In genomic region chr13:48302920-48303330, GRCh38 we compare ENCODE assay signal across 8 cellular contexts. TPM values are rescaled to one million over a fixed set of nuclear protein-coding genes. Genes with fewer than 3 reads are reported as not detected.
DNase-seq lines count a peak whose midpoint lies in the region; ATAC-seq lines count a peak whose summit lies in the region.

No MANE protein-coding gene starts in this region.

- H3K36me3 ChIP-seq in ectodermal cell (ENCODE audit: control insufficient read depth, insufficient read depth, low read length): no peaks in the 10 kb centered on the region

- no peaks in the 10 kb centered on the region for H3K9me3 ChIP-seq in ectodermal cell (ENCODE audit: control insufficient read depth, low read length)

- peaks cover 4% of the 10 kb centered on the region for H3K4me1 ChIP-seq in ectodermal cell (ENCODE audit: control insufficient read depth, insufficient read depth, low read length)

- peaks cover 0 to under 1% of the 10 kb centered on the region in 2 donors for H3K27me3 Mint-ChIP-seq in natural killer cell treated with Interleukin-12 subunit alpha and Interleukin-12 subunit beta and Interleukin-15 and Interleukin-18, amount 100 ng/mL, for 72 hours

- H3K4me3 Mint-ChIP-seq in natural killer cell treated with Interleukin-12 subunit alpha and Interleukin-12 subunit beta and Interleukin-15 and Interleukin-18, amount 100 ng/mL, for 72 hours: peak overlapping the region; percentile 94

- H3K4me3 ChIP-seq in ectodermal cell (ENCODE audit: insufficient read depth, low read depth, low read length): peak overlapping the region; percentile 88

- DNase-seq in NCI-H146 (lab: John Stamatoyannopoulos, UW): peak; percentile 45
- DNase-seq in natural killer cell treated with Interleukin-12 subunit alpha and Interleukin-12 subunit beta and Interleukin-15 and Interleukin-18, amount 100 ng/mL, for 72 hours (ENCODE audit: low spot score): no peak
- DNase-seq in medulla oblongata (ENCODE audit: extremely low spot score): no peak
- no peak for DNase-seq in NCI-H1417 treated with DMSO at 0.1 percent for 48 hours (lab: John Stamatoyannopoulos, UW)

- H3K27ac Mint-ChIP-seq in natural killer cell treated with Interleukin-12 subunit alpha and Interleukin-12 subunit beta and Interleukin-15 and Interleukin-18, amount 100 ng/mL, for 72 hours: peak overlapping the region; percentile 95

- no peaks in the 10 kb centered on the region for H3K9me3 Mint-ChIP-seq in natural killer cell treated with Interleukin-12 subunit alpha and Interleukin-12 subunit beta and Interleukin-15 and Interleukin-18, amount 100 ng/mL, for 72 hours

- ATAC-seq in GM19395 (IDR thresholded peaks at IDR 0.05; ENCODE audit: unreplicated experiment) (peak; percentile 6), GM21526 (IDR thresholded peaks at IDR 0.05; ENCODE audit: low FRiP score, unreplicated experiment) (no peak), HG03439 (IDR thresholded peaks at IDR 0.05; ENCODE audit: unreplicated experiment) (no peak)
- no peak for ATAC-seq in natural killer cell treated with Interleukin-12 subunit alpha and Interleukin-12 subunit beta and Interleukin-15 and Interleukin-18, amount 100 ng/mL, for 72 hours

- H3K27ac ChIP-seq in ectodermal cell (ENCODE audit: insufficient read depth, low read depth, low read length, poor library complexity, severe bottlenecking): peak overlapping the region; percentile 92

- no peaks in the 10 kb centered on the region for H3K27me3 ChIP-seq in ectodermal cell (ENCODE audit: control insufficient read depth, insufficient read depth, low read length, poor library complexity, severe bottlenecking)

- peaks cover 19 to 32% of the 10 kb centered on the region in 2 donors for H3K4me1 Mint-ChIP-seq in natural killer cell treated with Interleukin-12 subunit alpha and Interleukin-12 subunit beta and Interleukin-15 and Interleukin-18, amount 100 ng/mL, for 72 hours (ENCODE audit: low read depth in 2 of 2)

- peaks cover 6% of the 10 kb centered on the region for H3K36me3 Mint-ChIP-seq in natural killer cell treated with Interleukin-12 subunit alpha and Interleukin-12 subunit beta and Interleukin-15 and Interleukin-18, amount 100 ng/mL, for 72 hours

- WGBS in ectodermal cell, 2 experiments: 1 to 15% methylated on average over 7 to 8 of the region's 8 CpGs

RNA-seq across cellular contexts. Expression of gene RB1, which starts 0.6 kb away (rescaled TPM):
- 27.4 TPM for polyA plus RNA-seq in ectodermal cell (2013, experiment 1 of 4)
- 29.1 TPM for polyA plus RNA-seq in ectodermal cell (2013, experiment 2 of 4)
- polyA plus RNA-seq in ectodermal cell (2013, experiment 3 of 4): 25.4 TPM
- polyA plus RNA-seq in ectodermal cell (2013, experiment 4 of 4): 28.0 TPM
- 10 to 100 TPM; 36.0 to 40.3 TPM for total RNA-seq in natural killer cell treated with Interleukin-12 subunit alpha and Interleukin-12 subunit beta and Interleukin-15 and Interleukin-18, amount 100 ng/mL, for 72 hours
